In the genomic region with DNA sequence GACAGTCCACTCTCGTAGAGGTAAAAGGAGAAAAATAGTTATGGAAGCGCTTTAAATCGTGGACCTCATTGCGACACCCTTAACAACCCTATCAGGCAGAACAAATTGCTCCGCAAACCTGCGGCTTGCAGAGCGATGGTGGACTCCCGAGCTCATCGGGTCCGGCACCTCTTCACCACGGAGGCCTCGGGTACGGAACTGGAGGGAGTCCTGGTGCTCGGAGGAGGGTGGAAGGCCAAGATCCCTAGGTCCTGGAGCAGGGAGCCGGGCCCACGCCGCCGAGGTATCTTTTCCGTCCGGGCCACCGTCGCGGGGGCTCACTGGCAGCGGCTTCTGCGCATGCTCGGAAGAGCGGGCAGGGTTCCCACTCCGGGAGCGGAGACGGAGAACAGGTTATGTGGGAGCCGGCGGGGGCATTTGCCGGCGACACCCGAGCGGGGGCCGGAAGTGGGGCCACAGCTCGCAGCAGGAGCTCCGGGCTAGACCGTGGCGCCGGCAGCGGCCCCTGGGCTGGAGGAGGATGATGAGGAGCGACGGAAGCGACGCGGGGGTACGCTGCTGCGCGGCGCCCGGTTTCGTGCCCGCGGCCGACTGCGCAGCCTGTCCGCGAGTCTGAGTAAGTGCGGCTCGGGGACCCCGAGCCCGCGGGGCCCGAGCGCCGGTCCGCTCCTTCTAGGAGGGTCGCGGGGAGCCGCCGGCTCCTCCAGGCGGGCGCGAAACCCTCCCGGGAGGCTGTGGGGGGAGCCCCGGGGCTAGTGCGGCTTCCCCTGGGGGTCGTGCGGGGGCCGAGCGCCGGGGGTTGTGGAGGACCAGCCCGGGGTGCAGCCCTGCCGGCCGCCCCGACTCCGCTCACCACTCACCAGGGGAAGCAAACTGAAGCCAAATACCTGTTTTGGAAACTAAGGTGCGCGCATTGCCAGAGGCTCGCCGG, we compare ENCODE assay signal across 1 cellular context.
A peak's percentile ranks its signal among the peaks of the same experiment; 100 is the strongest.
TF ChIP-seq lines count a peak whose summit lies in the region.

A gene (plus strand): TSS at position 349 of the 931 bp plus-strand sequence. CDS start 10,827 bp downstream, outside the sequence.

TF ChIP-seq in GM12878, 131 proteins besides CTCF, POLR2A, EP300 and RAD21 (continued from another document):
- TF ChIP-seq YBX1 (IDR thresholded peaks at IDR 0.05) (no peak), SIX5 (IDR thresholded peaks at IDR 0.05; ENCODE audit: low read depth, low read length, severe bottlenecking) (peak; percentile 21), SUZ12 (IDR thresholded peaks at IDR 0.05; ENCODE audit: unreplicated experiment) (no peak), CHD1 (IDR thresholded peaks at IDR 0.05; ENCODE audit: low read depth, low read length) (peak; percentile 7; the same call in 1 of the 2 replicates), CBX5 (IDR thresholded peaks at IDR 0.05; ENCODE audit: low read depth) (peak; percentile 92), EZH2 (IDR thresholded peaks at IDR 0.05; ENCODE audit: borderline replicate concordance, control insufficient read depth, low read depth, low read length) (no peak), TAF1 (IDR thresholded peaks at IDR 0.05; ENCODE audit: borderline replicate concordance, low read depth, low read length) (peak; percentile 77; the same call in 1 of the 2 replicates), SPI1 (IDR thresholded peaks at IDR 0.05; ENCODE audit: borderline replicate concordance, insufficient read depth, low read depth, low read length) (0 out of 2 replicates have a peak, but pooled peaks have one; percentile 2), SIN3A (IDR thresholded peaks at IDR 0.05; ENCODE audit: low read depth, low read length) (0 out of 2 replicates have a peak, but pooled peaks have one; percentile 35), SMARCA5 (IDR thresholded peaks at IDR 0.05) (no peak), POU2F2 (IDR thresholded peaks at IDR 0.05; ENCODE audit: borderline replicate concordance, low read depth, low read length) (0 out of 3 replicates have a peak, but pooled peaks have one; percentile 36), TARDBP (IDR thresholded peaks at IDR 0.05; ENCODE audit: borderline replicate concordance) (peak; percentile 38; the same call in 1 of the 2 replicates), CBFB (IDR thresholded peaks at IDR 0.05; ENCODE audit: low read depth) (peak; percentile 73), IRF4 (IDR thresholded peaks at IDR 0.05; ENCODE audit: low read depth, low read length) (0 out of 2 replicates have a peak, but pooled peaks have one; percentile 5), ETV6 (conservative IDR thresholded peaks at IDR 0.05 in 1 of 2, IDR thresholded peaks at IDR 0.05 in 1 of 2; ENCODE audit: borderline replicate concordance in 1 of 2, low read depth in 1 of 2) (no peak), EGR1 (IDR thresholded peaks at IDR 0.05; ENCODE audit: borderline replicate concordance in 1 of 2, low read depth in 2 of 2, low read length in 2 of 2) (peak; percentile 7 to 51; a peak in 2 of 3 replicates), CHD2 (IDR thresholded peaks at IDR 0.05; ENCODE audit: borderline replicate concordance, low read depth, low read length) (no peak; the same call in none of the 2 replicates), FOXK2 (IDR thresholded peaks at IDR 0.05) (no peak), CEBPB (IDR thresholded peaks at IDR 0.05; ENCODE audit: borderline replicate concordance in 1 of 2, low read depth in 2 of 2, low read length in 2 of 2) (peak in 1 of 2 experiments; percentile 63; a peak in 1 of 4 replicates), RUNX3 (IDR thresholded peaks at IDR 0.05; ENCODE audit: low read length) (peak; percentile 41; the same call in 1 of the 2 replicates), HDAC6 (IDR thresholded peaks at IDR 0.05; ENCODE audit: unreplicated experiment) (no peak), FOS (IDR thresholded peaks at IDR 0.05; ENCODE audit: borderline replicate concordance, extremely low read depth, insufficient read length) (no peak), DPF2 (IDR thresholded peaks at IDR 0.05) (peak; percentile 49), NBN (IDR thresholded peaks at IDR 0.05) (peak; percentile 87), ZNF384 (IDR thresholded peaks at IDR 0.05; ENCODE audit: borderline replicate concordance, low read depth, low read length) (no peak), BCL11A (IDR thresholded peaks at IDR 0.05; ENCODE audit: low read depth, low read length) (no peak), ZNF207 (IDR thresholded peaks at IDR 0.05; ENCODE audit: borderline replicate concordance) (peak; percentile 88; the same call in 1 of the 2 replicates), BHLHE40 (IDR thresholded peaks at IDR 0.05; ENCODE audit: borderline replicate concordance in 1 of 2, low read depth in 2 of 2, low read length in 1 of 2) (peak in 1 of 2 experiments; percentile 35; a peak in 1 of 4 replicates), POLR2AphosphoS5 (IDR thresholded peaks at IDR 0.05; ENCODE audit: low read length) (peak; percentile 78), ATF7 (IDR thresholded peaks at IDR 0.05; ENCODE audit: low read depth) (peak; percentile 49; the same call in 1 of the 2 replicates), TCF3 (IDR thresholded peaks at IDR 0.05; ENCODE audit: borderline replicate concordance, insufficient read depth, low read depth, low read length) (0 out of 2 replicates have a peak, but pooled peaks have one; percentile 47), PML (IDR thresholded peaks at IDR 0.05; ENCODE audit: low read length) (peak; percentile 53; the same call in 1 of the 2 replicates), HCFC1 (IDR thresholded peaks at IDR 0.05; ENCODE audit: low read length) (peak; percentile 70), ESRRA (IDR thresholded peaks at IDR 0.05; ENCODE audit: low read length) (no peak), EED (IDR thresholded peaks at IDR 0.05; ENCODE audit: low read depth) (peak; percentile 59; the same call in 1 of the 2 replicates), CREB1 (IDR thresholded peaks at IDR 0.05; ENCODE audit: low read depth) (peak; percentile 56), TCF12 (IDR thresholded peaks at IDR 0.05; ENCODE audit: low read depth, low read length) (peak; percentile 28; the same call in 1 of the 2 replicates), TCF7 (IDR thresholded peaks at IDR 0.05; ENCODE audit: borderline replicate concordance) (peak; percentile 46; the same call in 1 of the 2 replicates), ZNF24 (IDR thresholded peaks at IDR 0.05) (0 out of 2 replicates have a peak, but pooled peaks have one; percentile 10), STAT3 (IDR thresholded peaks at IDR 0.05; ENCODE audit: low read depth, low read length) (no peak), MYC (IDR thresholded peaks at IDR 0.05; ENCODE audit: insufficient read depth, insufficient read length, insufficient replicate concordance, low read length, severe bottlenecking) (peak; percentile 44), IKZF2 (IDR thresholded peaks at IDR 0.05) (peak; percentile 63 to 70; a peak in 3 of 4 replicates), HDGF (IDR thresholded peaks at IDR 0.05) (peak; percentile 54; the same call in 1 of the 2 replicates), SMAD5 (IDR thresholded peaks at IDR 0.05; ENCODE audit: low read depth) (no peak), WRNIP1 (IDR thresholded peaks at IDR 0.05; ENCODE audit: borderline replicate concordance, low read depth, low read length) (no peak), RAD51 (IDR thresholded peaks at IDR 0.05) (no peak), LARP7 (IDR thresholded peaks at IDR 0.05) (peak; percentile 90), ZNF217 (IDR thresholded peaks at IDR 0.05) (peak; percentile 32; the same call in 1 of the 2 replicates)
- TF ChIP-seq, protein P1, sequence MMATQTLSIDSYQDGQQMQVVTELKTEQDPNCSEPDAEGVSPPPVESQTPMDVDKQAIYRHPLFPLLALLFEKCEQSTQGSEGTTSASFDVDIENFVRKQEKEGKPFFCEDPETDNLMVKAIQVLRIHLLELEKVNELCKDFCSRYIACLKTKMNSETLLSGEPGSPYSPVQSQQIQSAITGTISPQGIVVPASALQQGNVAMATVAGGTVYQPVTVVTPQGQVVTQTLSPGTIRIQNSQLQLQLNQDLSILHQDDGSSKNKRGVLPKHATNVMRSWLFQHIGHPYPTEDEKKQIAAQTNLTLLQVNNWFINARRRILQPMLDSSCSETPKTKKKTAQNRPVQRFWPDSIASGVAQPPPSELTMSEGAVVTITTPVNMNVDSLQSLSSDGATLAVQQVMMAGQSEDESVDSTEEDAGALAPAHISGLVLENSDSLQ (IDR thresholded peaks at IDR 0.05) = peak; percentile 16; the same call in 1 of the 2 replicates
- TF ChIP-seq, protein P2, sequence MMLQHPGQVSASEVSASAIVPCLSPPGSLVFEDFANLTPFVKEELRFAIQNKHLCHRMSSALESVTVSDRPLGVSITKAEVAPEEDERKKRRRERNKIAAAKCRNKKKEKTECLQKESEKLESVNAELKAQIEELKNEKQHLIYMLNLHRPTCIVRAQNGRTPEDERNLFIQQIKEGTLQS (IDR thresholded peaks at IDR 0.05; ENCODE audit: borderline replicate concordance, extremely low read depth, low read depth, low read length) = no peak
- TF ChIP-seq, protein P3, sequence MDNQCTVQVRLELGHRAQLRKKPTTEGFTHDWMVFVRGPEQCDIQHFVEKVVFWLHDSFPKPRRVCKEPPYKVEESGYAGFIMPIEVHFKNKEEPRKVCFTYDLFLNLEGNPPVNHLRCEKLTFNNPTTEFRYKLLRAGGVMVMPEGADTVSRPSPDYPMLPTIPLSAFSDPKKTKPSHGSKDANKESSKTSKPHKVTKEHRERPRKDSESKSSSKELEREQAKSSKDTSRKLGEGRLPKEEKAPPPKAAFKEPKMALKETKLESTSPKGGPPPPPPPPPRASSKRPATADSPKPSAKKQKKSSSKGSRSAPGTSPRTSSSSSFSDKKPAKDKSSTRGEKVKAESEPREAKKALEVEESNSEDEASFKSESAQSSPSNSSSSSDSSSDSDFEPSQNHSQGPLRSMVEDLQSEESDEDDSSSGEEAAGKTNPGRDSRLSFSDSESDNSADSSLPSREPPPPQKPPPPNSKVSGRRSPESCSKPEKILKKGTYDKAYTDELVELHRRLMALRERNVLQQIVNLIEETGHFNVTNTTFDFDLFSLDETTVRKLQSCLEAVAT (IDR thresholded peaks at IDR 0.05) = peak; percentile 56
- TF ChIP-seq, protein P4, sequence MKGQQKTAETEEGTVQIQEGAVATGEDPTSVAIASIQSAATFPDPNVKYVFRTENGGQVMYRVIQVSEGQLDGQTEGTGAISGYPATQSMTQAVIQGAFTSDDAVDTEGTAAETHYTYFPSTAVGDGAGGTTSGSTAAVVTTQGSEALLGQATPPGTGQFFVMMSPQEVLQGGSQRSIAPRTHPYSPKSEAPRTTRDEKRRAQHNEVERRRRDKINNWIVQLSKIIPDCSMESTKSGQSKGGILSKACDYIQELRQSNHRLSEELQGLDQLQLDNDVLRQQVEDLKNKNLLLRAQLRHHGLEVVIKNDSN (IDR thresholded peaks at IDR 0.05; ENCODE audit: borderline replicate concordance, extremely low read length, insufficient read depth, low read depth, low read length) = no peak
- TF ChIP-seq, protein P5, sequence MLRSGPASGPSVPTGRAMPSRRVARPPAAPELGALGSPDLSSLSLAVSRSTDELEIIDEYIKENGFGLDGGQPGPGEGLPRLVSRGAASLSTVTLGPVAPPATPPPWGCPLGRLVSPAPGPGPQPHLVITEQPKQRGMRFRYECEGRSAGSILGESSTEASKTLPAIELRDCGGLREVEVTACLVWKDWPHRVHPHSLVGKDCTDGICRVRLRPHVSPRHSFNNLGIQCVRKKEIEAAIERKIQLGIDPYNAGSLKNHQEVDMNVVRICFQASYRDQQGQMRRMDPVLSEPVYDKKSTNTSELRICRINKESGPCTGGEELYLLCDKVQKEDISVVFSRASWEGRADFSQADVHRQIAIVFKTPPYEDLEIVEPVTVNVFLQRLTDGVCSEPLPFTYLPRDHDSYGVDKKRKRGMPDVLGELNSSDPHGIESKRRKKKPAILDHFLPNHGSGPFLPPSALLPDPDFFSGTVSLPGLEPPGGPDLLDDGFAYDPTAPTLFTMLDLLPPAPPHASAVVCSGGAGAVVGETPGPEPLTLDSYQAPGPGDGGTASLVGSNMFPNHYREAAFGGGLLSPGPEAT (IDR thresholded peaks at IDR 0.05; ENCODE audit: low read depth) = peak; percentile 80
- TF ChIP-seq, protein P6, sequence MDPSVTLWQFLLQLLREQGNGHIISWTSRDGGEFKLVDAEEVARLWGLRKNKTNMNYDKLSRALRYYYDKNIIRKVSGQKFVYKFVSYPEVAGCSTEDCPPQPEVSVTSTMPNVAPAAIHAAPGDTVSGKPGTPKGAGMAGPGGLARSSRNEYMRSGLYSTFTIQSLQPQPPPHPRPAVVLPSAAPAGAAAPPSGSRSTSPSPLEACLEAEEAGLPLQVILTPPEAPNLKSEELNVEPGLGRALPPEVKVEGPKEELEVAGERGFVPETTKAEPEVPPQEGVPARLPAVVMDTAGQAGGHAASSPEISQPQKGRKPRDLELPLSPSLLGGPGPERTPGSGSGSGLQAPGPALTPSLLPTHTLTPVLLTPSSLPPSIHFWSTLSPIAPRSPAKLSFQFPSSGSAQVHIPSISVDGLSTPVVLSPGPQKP (IDR thresholded peaks at IDR 0.05; ENCODE audit: low read depth, low read length) = peak; percentile 85
- TF ChIP-seq, protein P7, sequence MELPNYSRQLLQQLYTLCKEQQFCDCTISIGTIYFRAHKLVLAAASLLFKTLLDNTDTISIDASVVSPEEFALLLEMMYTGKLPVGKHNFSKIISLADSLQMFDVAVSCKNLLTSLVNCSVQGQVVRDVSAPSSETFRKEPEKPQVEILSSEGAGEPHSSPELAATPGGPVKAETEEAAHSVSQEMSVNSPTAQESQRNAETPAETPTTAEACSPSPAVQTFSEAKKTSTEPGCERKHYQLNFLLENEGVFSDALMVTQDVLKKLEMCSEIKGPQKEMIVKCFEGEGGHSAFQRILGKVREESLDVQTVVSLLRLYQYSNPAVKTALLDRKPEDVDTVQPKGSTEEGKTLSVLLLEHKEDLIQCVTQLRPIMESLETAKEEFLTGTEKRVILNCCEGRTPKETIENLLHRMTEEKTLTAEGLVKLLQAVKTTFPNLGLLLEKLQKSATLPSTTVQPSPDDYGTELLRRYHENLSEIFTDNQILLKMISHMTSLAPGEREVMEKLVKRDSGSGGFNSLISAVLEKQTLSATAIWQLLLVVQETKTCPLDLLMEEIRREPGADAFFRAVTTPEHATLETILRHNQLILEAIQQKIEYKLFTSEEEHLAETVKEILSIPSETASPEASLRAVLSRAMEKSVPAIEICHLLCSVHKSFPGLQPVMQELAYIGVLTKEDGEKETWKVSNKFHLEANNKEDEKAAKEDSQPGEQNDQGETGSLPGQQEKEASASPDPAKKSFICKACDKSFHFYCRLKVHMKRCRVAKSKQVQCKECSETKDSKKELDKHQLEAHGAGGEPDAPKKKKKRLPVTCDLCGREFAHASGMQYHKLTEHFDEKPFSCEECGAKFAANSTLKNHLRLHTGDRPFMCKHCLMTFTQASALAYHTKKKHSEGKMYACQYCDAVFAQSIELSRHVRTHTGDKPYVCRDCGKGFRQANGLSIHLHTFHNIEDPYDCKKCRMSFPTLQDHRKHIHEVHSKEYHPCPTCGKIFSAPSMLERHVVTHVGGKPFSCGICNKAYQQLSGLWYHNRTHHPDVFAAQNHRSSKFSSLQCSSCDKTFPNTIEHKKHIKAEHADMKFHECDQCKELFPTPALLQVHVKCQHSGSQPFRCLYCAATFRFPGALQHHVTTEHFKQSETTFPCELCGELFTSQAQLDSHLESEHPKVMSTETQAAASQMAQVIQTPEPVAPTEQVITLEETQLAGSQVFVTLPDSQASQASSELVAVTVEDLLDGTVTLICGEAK (IDR thresholded peaks at IDR 0.05; ENCODE audit: borderline replicate concordance) = peak; percentile 92
